In the genomic region with DNA sequence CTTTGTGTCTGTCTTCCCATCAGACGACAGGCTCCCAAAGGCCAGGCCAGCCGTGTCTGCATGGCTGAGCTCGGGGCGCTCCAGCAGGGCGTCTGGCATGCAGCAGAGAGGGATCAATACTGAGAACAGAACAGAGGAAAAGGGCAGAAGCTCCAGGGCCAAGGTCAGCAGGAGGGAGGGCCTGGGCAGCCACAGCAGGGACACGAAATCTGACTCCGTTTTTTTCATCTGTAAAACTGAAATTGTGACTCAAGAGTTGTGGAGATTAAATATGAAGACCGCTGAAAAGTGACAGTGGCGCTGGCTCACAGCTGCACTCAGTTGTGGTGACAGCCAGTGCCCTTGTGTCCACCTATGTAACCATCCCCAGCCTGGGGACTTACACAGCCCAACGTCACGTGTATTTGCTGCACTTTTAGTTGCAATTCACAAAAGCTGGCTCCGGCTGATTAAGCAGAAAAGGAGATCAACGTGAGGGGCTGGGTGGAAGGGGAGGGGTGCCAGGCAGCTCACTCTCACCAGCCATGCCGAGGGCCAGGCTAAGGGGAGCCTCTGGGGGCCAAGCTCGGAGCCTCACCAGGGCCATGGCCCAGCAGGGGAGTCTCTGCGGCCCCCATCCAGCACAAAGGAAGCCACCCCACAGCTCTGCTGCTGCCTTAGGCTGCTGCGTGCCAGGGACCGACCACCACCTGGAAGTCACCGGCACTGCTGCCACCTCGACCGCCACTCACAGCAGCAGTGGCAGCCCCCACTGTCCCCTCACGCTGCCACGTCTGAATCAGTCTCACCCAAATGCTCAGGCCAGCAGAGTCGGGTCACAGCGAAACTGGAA, we compare ENCODE assay signal across 8 cellular contexts.
DNase-seq lines count a peak whose midpoint lies in the region; ATAC-seq and TF ChIP-seq lines count a peak whose summit lies in the region.

No MANE protein-coding gene starts in this region.

- peak; percentile 16 for ATAC-seq in HG02763 (IDR thresholded peaks at IDR 0.05; ENCODE audit: unreplicated experiment)

- H3K27me3 ChIP-seq in DOHH2 (ENCODE audit: control insufficient read depth, low read length) (no peaks in the 10 kb centered on the region), SJCRH30 (no peaks in the 10 kb centered on the region), hepatocyte (no peaks in the 10 kb centered on the region)

- H4K20me1 ChIP-seq in DOHH2 (ENCODE audit: control insufficient read depth, insufficient read depth, low read depth, low read length) (no peaks in the 10 kb centered on the region), hepatocyte (ENCODE audit: insufficient read depth, poor library complexity, severe bottlenecking) (no peaks in the 10 kb centered on the region)

- 70% methylated on average over 25 of the region's 25 CpGs for WGBS in hepatocyte (ENCODE audit: low lambda C conversion rate, missing lambda C conversion rate)

- H3K9me3 ChIP-seq in DOHH2 (ENCODE audit: control insufficient read depth, insufficient read depth, low read length) (no peaks in the 10 kb centered on the region), SJCRH30 (replicated peaks) (no peaks in the 10 kb centered on the region), hepatocyte (ENCODE audit: low read depth) (no peaks in the 10 kb centered on the region)

- H3K9me2 ChIP-seq in DOHH2 (replicated peaks; ENCODE audit: control insufficient read depth, low read length) (no peaks in the 10 kb centered on the region), hepatocyte (replicated peaks; ENCODE audit: insufficient read depth) (no peaks in the 10 kb centered on the region)

- H3K4me3 ChIP-seq in DOHH2 (ENCODE audit: low read length) (peak overlapping the region; percentile 23; the same call in 1 of the 2 replicates), SJCRH30 (peak overlapping the region; percentile 52), hepatocyte (no peak overlapping the region)

- H3K4me1 ChIP-seq in DOHH2 (ENCODE audit: control insufficient read depth, low read length) (peaks cover 7% of the 10 kb centered on the region), SJCRH30 (peaks cover 8% of the 10 kb centered on the region), hepatocyte (ENCODE audit: insufficient read depth) (peaks cover 6% of the 10 kb centered on the region)

- H3K36me3 ChIP-seq in DOHH2 (ENCODE audit: control insufficient read depth, low read length) = peaks cover 10% of the 10 kb centered on the region
- H3K36me3 ChIP-seq in SJCRH30 = no peaks in the 10 kb centered on the region
- H3K36me3 ChIP-seq in hepatocyte (replicated peaks; ENCODE audit: insufficient read depth, low read depth) = no peaks in the 10 kb centered on the region

- H3F3A ChIP-seq in DOHH2 (ENCODE audit: control insufficient read depth, insufficient read depth) = no peaks in the 10 kb centered on the region

- DNase-seq in SJCRH30 (peak; percentile 25 to 49), hepatocyte (ENCODE audit: low spot score) (no peak), substantia nigra (lab: John Stamatoyannopoulos, UW) (no peak), NCI-H2196 (lab: John Stamatoyannopoulos, UW; ENCODE audit: unreplicated experiment) (no peak)
- DNase-seq in stimulated activated CD4-positive, alpha-beta T cell treated with anti-CD3 and anti-CD28 coated beads, Interleukin-15, amount 100 ng/mL, for 24 hours = no peak
- DNase-seq in stimulated activated CD4-positive, alpha-beta T cell treated with anti-CD3 and anti-CD28 coated beads, Interleukin-4, amount 100 ng/mL, for 24 hours = no peak

- H3K79me2 ChIP-seq in DOHH2 (ENCODE audit: control insufficient read depth, low read length) = no peaks in the 10 kb centered on the region
- no peaks in the 10 kb centered on the region for H3K79me2 ChIP-seq in hepatocyte

- H3K4me2 ChIP-seq in DOHH2 (ENCODE audit: low read length) (peak overlapping the region; percentile 45), hepatocyte (peak overlapping the region; percentile 71)

- H3K27ac ChIP-seq in DOHH2 (ENCODE audit: low read depth, low read length) (no peak overlapping the region), SJCRH30 (peak overlapping the region; percentile 66), hepatocyte (peak overlapping the region; percentile 15), substantia nigra (ENCODE audit: low read depth, low read length, poor library complexity, severe bottlenecking) (peak overlapping the region; percentile 23)

- TF ChIP-seq CTCF in DOHH2 (IDR thresholded peaks at IDR 0.05; ENCODE audit: low read depth, low read length, poor library complexity, severe bottlenecking) (no peak), hepatocyte (IDR thresholded peaks at IDR 0.05; ENCODE audit: poor library complexity) (no peak)

- peak overlapping the region; percentile 13 for H2AFZ ChIP-seq in hepatocyte

Comparison
In these comparisons a context has a peak if more than half of its experiments do, and no peak if none do; other contexts are left out.
1. DNase-seq: peak in SJCRH30 (2 of 2); none in hepatocyte (single experiment), substantia nigra (0 of 49), NCI-H2196 (single experiment), stimulated activated CD4-positive, alpha-beta T cell treated with anti-CD3 and anti-CD28 coated beads, Interleukin-15, amount 100 ng/mL, for 24 hours (single experiment) and stimulated activated CD4-positive, alpha-beta T cell treated with anti-CD3 and anti-CD28 coated beads, Interleukin-4, amount 100 ng/mL, for 24 hours (single experiment).